In genomic region chrX:108736509-108737479, GRCh38 we compare ENCODE assay signal across 8 cellular contexts. TPM values are rescaled to one million over a fixed set of nuclear protein-coding genes. Genes with fewer than 3 reads are reported as not detected.
DNase-seq lines count a peak whose midpoint lies in the region; ATAC-seq, FAIRE-seq and TF ChIP-seq lines count a peak whose summit lies in the region.

Gene IRS4, minus strand, starts transcription at chrX:108736563.

- DNase-seq in D341Med (ENCODE audit: low spot score) (peak; percentile 37), MG63 (peak; percentile 30), HTR-8/SVneo (ENCODE audit: insufficient read length, low spot score) (no peak)
- DNase-seq in CD4-positive, alpha-beta memory T cell, result no peak
- no peak for DNase-seq in effector memory CD4-positive, alpha-beta T cell

- intact Hi-C loops in CD4-positive, alpha-beta memory T cell (cut with micrococcal nuclease), result no loop called here

- H3K4me3 ChIP-seq in MG63 (peak within 1 kb of the TSS; percentile 35), ectodermal cell (ENCODE audit: insufficient read depth, low read depth, low read length) (peak within 1 kb of the TSS; percentile 54)
- no peak within 1 kb of the TSS for H3K4me3 ChIP-seq in CD4-positive, alpha-beta memory T cell (ENCODE audit: low read length in 2 of 2)
- H3K4me3 ChIP-seq in effector memory CD4-positive, alpha-beta T cell (ENCODE audit: insufficient read depth, low read depth, low read length, poor library complexity, severe bottlenecking), result no peak within 1 kb of the TSS

- H3K9me3 ChIP-seq in MG63 (no peaks in the 10 kb centered on the region), ectodermal cell (ENCODE audit: control insufficient read depth, low read length) (no peaks in the 10 kb centered on the region)
- H3K9me3 ChIP-seq in CD4-positive, alpha-beta memory T cell (ENCODE audit: control insufficient read depth in 1 of 2, low read length in 2 of 2), result no peaks in the 10 kb centered on the region
- H3K9me3 ChIP-seq in effector memory CD4-positive, alpha-beta T cell (ENCODE audit: control insufficient read depth, low read length), result no peaks in the 10 kb centered on the region

- H3K4me1 Mint-ChIP-seq in nephron, result peaks cover 31% of the 10 kb centered on the region
- H3K4me1 Mint-ChIP-seq in CD4-positive, alpha-beta memory T cell, result no peaks in the 10 kb centered on the region

- H3K27me3 ChIP-seq in MG63 (peaks cover 40% of the 10 kb centered on the region), ectodermal cell (ENCODE audit: control insufficient read depth, insufficient read depth, low read length, poor library complexity, severe bottlenecking) (peaks cover 44% of the 10 kb centered on the region)
- H3K27me3 ChIP-seq in CD4-positive, alpha-beta memory T cell (ENCODE audit: insufficient read depth, low read length), result no peaks in the 10 kb centered on the region
- no peaks in the 10 kb centered on the region for H3K27me3 ChIP-seq in effector memory CD4-positive, alpha-beta T cell (replicated peaks; ENCODE audit: control insufficient read depth, insufficient read depth, low read length, poor library complexity, severe bottlenecking)

- H3K27me3 Mint-ChIP-seq in nephron (ENCODE audit: low read depth), result peaks cover 91% of the 10 kb centered on the region
- peaks cover 8 to 9% of the 10 kb centered on the region in 2 donors for H3K27me3 Mint-ChIP-seq in CD4-positive, alpha-beta memory T cell

- ATAC-seq in GM21825 (IDR thresholded peaks at IDR 0.05; ENCODE audit: unreplicated experiment), result no peak

- no peaks in the 10 kb centered on the region for H3K36me3 Mint-ChIP-seq in nephron (ENCODE audit: low read depth)
- H3K36me3 Mint-ChIP-seq in CD4-positive, alpha-beta memory T cell, result no peaks in the 10 kb centered on the region

- H3K4me1 ChIP-seq in ectodermal cell (ENCODE audit: control insufficient read depth, insufficient read depth, low read length), result no peaks in the 10 kb centered on the region
- H3K4me1 ChIP-seq in CD4-positive, alpha-beta memory T cell (ENCODE audit: insufficient read depth, low read length), result no peaks in the 10 kb centered on the region
- no peaks in the 10 kb centered on the region for H3K4me1 ChIP-seq in effector memory CD4-positive, alpha-beta T cell (ENCODE audit: control insufficient read depth, insufficient read depth, low read length, poor library complexity, severe bottlenecking)

- H3K36me3 ChIP-seq in MG63, result no peaks in the 10 kb centered on the region
- H3K36me3 ChIP-seq in ectodermal cell (ENCODE audit: control insufficient read depth, insufficient read depth, low read length), result no peaks in the 10 kb centered on the region
- H3K36me3 ChIP-seq in CD4-positive, alpha-beta memory T cell (ENCODE audit: insufficient read depth, low read length), result no peaks in the 10 kb centered on the region
- H3K36me3 ChIP-seq in effector memory CD4-positive, alpha-beta T cell (ENCODE audit: control insufficient read depth, insufficient read depth, low read length), result no peaks in the 10 kb centered on the region

- WGBS in ectodermal cell, 2 experiments, result 1% methylated on average over 61 to 62 of the region's 62 CpGs

- H3K27ac ChIP-seq in ectodermal cell (ENCODE audit: insufficient read depth, low read depth, low read length, poor library complexity, severe bottlenecking), result no peak within 1 kb of the TSS
- H3K27ac ChIP-seq in CD4-positive, alpha-beta memory T cell (ENCODE audit: low read depth, low read length), result no peak within 1 kb of the TSS
- no peak within 1 kb of the TSS for H3K27ac ChIP-seq in effector memory CD4-positive, alpha-beta T cell (ENCODE audit: insufficient read depth, low read length, poor library complexity, severe bottlenecking)

- H3K4me3 Mint-ChIP-seq in nephron, result peak within 1 kb of the TSS; percentile 91 to 93 (median 91)
- peak within 1 kb of the TSS in 3 of 8 donors; percentile 29 to 46 (median 38) for H3K4me3 Mint-ChIP-seq in CD4-positive, alpha-beta memory T cell

- no peak for TF ChIP-seq CTCF in nephron (IDR thresholded peaks at IDR 0.05; ENCODE audit: unreplicated experiment in 3 of 3)

- no peak within 1 kb of the TSS for H3K27ac Mint-ChIP-seq in nephron
- H3K27ac Mint-ChIP-seq in CD4-positive, alpha-beta memory T cell, result no peak within 1 kb of the TSS

- POLR2A ChIA-PET in CD4-positive, alpha-beta memory T cell (lab: Charles Lee; ENCODE audit: partially characterized antibody), result no interaction called here

- peaks cover 8% of the 10 kb centered on the region for H3K9me3 Mint-ChIP-seq in nephron
- peaks cover 0 to 7% (median 0%) of the 10 kb centered on the region in 8 donors for H3K9me3 Mint-ChIP-seq in CD4-positive, alpha-beta memory T cell

- no peak for FAIRE-seq in HTR-8/SVneo (lab: Jason Lieb, UNC)

- CTCF ChIA-PET in CD4-positive, alpha-beta memory T cell (lab: Charles Lee; ENCODE audit: partially characterized antibody), result no interaction called here

RNA-seq across cellular contexts. Expression of gene IRS4, which starts in this region (rescaled TPM):
- not detected in 2 replicates for total RNA-seq in MG63 (2014; rRNA removed; shearing (Covaris generic); ENCODE audit: low replicate concordance)
- 9.3 TPM for polyA plus RNA-seq in ectodermal cell (2013, experiment 1 of 4)
- polyA plus RNA-seq in ectodermal cell (2013, experiment 2 of 4), result 15.9 TPM
- 8.2 TPM for polyA plus RNA-seq in ectodermal cell (2013, experiment 3 of 4)
- 11.3 TPM for polyA plus RNA-seq in ectodermal cell (2013, experiment 4 of 4)
- not detected for total RNA-seq in CD4-positive, alpha-beta memory T cell
- not detected for polyA plus RNA-seq in CD4-positive, alpha-beta memory T cell

Comparison
In these comparisons a context has a peak if more than half of its experiments do, and no peak if none do; other contexts are left out.
1. Peak in DNase-seq and H3K4me3 ChIP-seq in MG63; RNA of the gene not detected or under 1 TPM.